Comparison of ENCODE assay signal across 8 cellular contexts in genomic region chr21:17819114-17819877, GRCh38. TPM values are rescaled to one million over a fixed set of nuclear protein-coding genes. Genes with fewer than 3 reads are reported as not detected.
A peak's percentile ranks its signal among the peaks of the same experiment; 100 is the strongest.
DNase-seq lines count a peak whose midpoint lies in the region; ATAC-seq, FAIRE-seq and TF ChIP-seq lines count a peak whose summit lies in the region.

Gene C21orf91 (minus strand): TSS chr21:17819356. CDS start chr21:17818318, 1,038 bp downstream.

- H3K4me1 ChIP-seq in kidney (ENCODE audit: control insufficient read depth in 1 of 2, insufficient read depth in 1 of 2, low read depth in 1 of 2, low read length in 2 of 2): peaks cover 3 to 4% of the 10 kb centered on the region in 2 donors

- H3K9me3 ChIP-seq in kidney (ENCODE audit: control insufficient read depth in 1 of 2, low read length in 2 of 2): no peaks in the 10 kb centered on the region

- intact Hi-C loops in kidney (cut with DNase I): no loop called here

- H3K27ac ChIP-seq in kidney (ENCODE audit: low read depth in 2 of 2, low read length in 2 of 2): peak within 1 kb of the TSS; percentile 93 to 95

- H3K27me3 Mint-ChIP-seq in central memory CD8-positive, alpha-beta T cell: no peaks in the 10 kb centered on the region

- peaks cover 28% of the 10 kb centered on the region for H3K36me3 Mint-ChIP-seq in central memory CD8-positive, alpha-beta T cell (ENCODE audit: insufficient read depth)

- ATAC-seq in GM18909 (IDR thresholded peaks at IDR 0.05; ENCODE audit: poor library complexity, unreplicated experiment) (peak; percentile 90), HG03159 (IDR thresholded peaks at IDR 0.05; ENCODE audit: unreplicated experiment) (peak; percentile 85)
- peak; percentile 90 to 93 for ATAC-seq in activated CD4-positive, CD25-positive, alpha-beta regulatory T cell treated with anti-CD3 and anti-CD28 coated beads, Interleukin-2, amount 50 U/mL, for 24 hours
- ATAC-seq in central memory CD8-positive, alpha-beta T cell (replicated peaks; ENCODE audit: extremely low read depth, poor library complexity, severe bottlenecking): peak; percentile 88

- no peaks in the 10 kb centered on the region for H3K9me3 Mint-ChIP-seq in central memory CD8-positive, alpha-beta T cell

- peaks cover 33% of the 10 kb centered on the region for H3K4me1 Mint-ChIP-seq in central memory CD8-positive, alpha-beta T cell

- peak within 1 kb of the TSS; percentile 83 for H3K4me3 Mint-ChIP-seq in central memory CD8-positive, alpha-beta T cell

- DNase-seq in AG08396 (ENCODE audit: low spot score) (peak; percentile 94), NCI-H226 (peak; percentile 51), kidney (peak; percentile 96)
- peak; percentile 75 to 81 for DNase-seq in central memory CD8-positive, alpha-beta T cell (ENCODE audit: low spot score in 2 of 2)
- DNase-seq in stimulated activated CD4-positive, alpha-beta T cell treated with anti-CD3 and anti-CD28 coated beads, Interleukin-15, amount 100 ng/mL, for 24 hours: peak; percentile 89

- FAIRE-seq in kidney (lab: Jason Lieb, UNC): no peak

- peaks cover 0 to 5% of the 10 kb centered on the region in 2 donors for H3K36me3 ChIP-seq in kidney (ENCODE audit: control insufficient read depth in 1 of 2, insufficient read depth in 2 of 2, low read length in 2 of 2)

- peak within 1 kb of the TSS; percentile 81 to 91 for H3K4me3 ChIP-seq in kidney (ENCODE audit: low read length in 2 of 2)

- TF ChIP-seq CTCF in kidney (IDR thresholded peaks at IDR 0.05; ENCODE audit: borderline replicate concordance, extremely low read depth, insufficient read depth): no peak

- H3K27ac Mint-ChIP-seq in central memory CD8-positive, alpha-beta T cell (ENCODE audit: low read depth): peak within 1 kb of the TSS; percentile 95

- H3K9ac ChIP-seq in kidney (ENCODE audit: low read length in 2 of 2): peak within 1 kb of the TSS; percentile 35 to 77

RNA-seq across cellular contexts. Expression of gene C21orf91, which starts in this region (rescaled TPM):
- 20.4 TPM for total RNA-seq in kidney
- 2.5 TPM for polyA plus RNA-seq in kidney (ENCODE audit: insufficient read depth, low read depth, low replicate concordance)

Comparison
In these comparisons a context has a peak if more than half of its experiments do, and no peak if none do; other contexts are left out.
1. Peak in every context shown above with its lines: DNase-seq, ATAC-seq, H3K4me3 ChIP-seq and H3K27ac ChIP-seq.